Comparison of ENCODE assay signal across 1 cellular context in the genomic region with DNA sequence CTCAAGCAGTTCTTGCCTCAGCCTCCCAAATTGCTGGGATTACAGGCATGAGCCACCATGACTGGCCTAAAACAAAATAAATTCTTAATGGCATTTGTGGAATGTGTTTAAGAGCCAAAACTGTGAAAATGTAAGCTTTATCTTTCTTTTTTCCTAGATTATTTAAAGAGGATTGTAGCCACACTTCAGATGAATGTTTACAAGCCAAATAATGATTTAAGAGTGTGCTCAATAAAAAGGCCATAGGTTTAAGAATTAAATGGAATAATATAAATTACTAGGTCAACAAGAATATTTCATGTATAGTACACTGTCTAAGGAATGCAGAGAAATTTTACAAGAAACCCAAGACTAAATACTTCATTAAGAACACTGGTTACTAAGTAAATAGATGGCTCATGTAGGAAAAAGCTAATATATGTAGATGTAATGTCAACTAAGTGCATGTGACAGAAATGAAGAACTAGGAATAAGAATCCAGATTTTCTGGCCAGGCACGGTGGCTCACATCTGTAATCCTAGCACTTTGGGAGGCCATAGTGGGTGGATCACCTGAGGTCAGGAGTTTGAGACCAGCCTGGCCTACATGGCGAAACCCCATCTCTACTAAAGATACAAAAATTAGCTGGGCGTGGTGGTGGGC.
TF ChIP-seq lines count a peak whose summit lies in the region.

No MANE protein-coding gene starts in this region.

TF ChIP-seq in HepG2, 621 proteins besides CTCF, POLR2A, EP300 and RAD21:
- TF ChIP-seq PHF5A (CRISPR knock-in tag; IDR thresholded peaks at IDR 0.05; ENCODE audit: low read depth, unreplicated experiment) (no peak), ZNF350 (CRISPR knock-in tag; IDR thresholded peaks at IDR 0.05; ENCODE audit: borderline replicate concordance, low read depth) (no peak), ZNF510 (CRISPR knock-in tag; IDR thresholded peaks at IDR 0.05; ENCODE audit: low read depth) (no peak), HDAC6 (IDR thresholded peaks at IDR 0.05; ENCODE audit: low read depth, low read length) (no peak), ZNF670 (CRISPR knock-in tag; IDR thresholded peaks at IDR 0.05; ENCODE audit: borderline replicate concordance) (no peak), SIX4 (CRISPR knock-in tag; IDR thresholded peaks at IDR 0.05) (no peak), ZNF205 (CRISPR knock-in tag; IDR thresholded peaks at IDR 0.05) (no peak), ZC3H13 (CRISPR knock-in tag; IDR thresholded peaks at IDR 0.05) (no peak), ARHGAP35 (CRISPR knock-in tag; IDR thresholded peaks at IDR 0.05; ENCODE audit: borderline replicate concordance) (no peak), NFE2L2 (IDR thresholded peaks at IDR 0.05; ENCODE audit: low read length) (no peak), ZNF337 (CRISPR knock-in tag; IDR thresholded peaks at IDR 0.05; ENCODE audit: borderline replicate concordance, low read depth) (no peak), KLF9 (CRISPR knock-in tag; IDR thresholded peaks at IDR 0.05; ENCODE audit: low read depth) (no peak), ZNF230 (CRISPR knock-in tag; IDR thresholded peaks at IDR 0.05) (no peak), ZNF605 (CRISPR knock-in tag; IDR thresholded peaks at IDR 0.05) (no peak)
